11 cellular contexts compared by ENCODE assay signal in genomic region chr10:7445474-7446135, GRCh38. TPM values are rescaled to one million over a fixed set of nuclear protein-coding genes. Genes with fewer than 3 reads are reported as not detected.
DNase-seq lines count a peak whose midpoint lies in the region; ATAC-seq and TF ChIP-seq lines count a peak whose summit lies in the region.
"Had no signal": no experiment of that assay in that cellular context is flagged by ENCODE, and none has a peak within 500 bp of the region (broad histone marks: within the 10 kb centered on the region; RNA-seq: fewer than 3 reads in every experiment).

No MANE protein-coding gene starts in this region.

- peak overlapping the region in 14 of 59 donors; percentile 44 to 71 (median 55) for H3K4me3 ChIP-seq in dorsolateral prefrontal cortex
- H3K4me3 ChIP-seq: tibial artery had no signal

- DNase-seq in dorsolateral prefrontal cortex = peak in 1 of 10 donors; percentile 23
- DNase-seq in natural killer cell treated with Interleukin-12 subunit alpha and Interleukin-12 subunit beta and Interleukin-15 and Interleukin-18, amount 100 ng/mL, for 72 hours (ENCODE audit: low spot score) = no peak
- no peak for DNase-seq in NCI-H1048 (lab: John Stamatoyannopoulos, UW)
- no peak for DNase-seq in glutamatergic neuron
- DNase-seq in activated gamma-delta T cell (lab: John Stamatoyannopoulos, UW) = no peak
- DNase-seq: activated CD4-positive, alpha-beta T cell treated with anti-CD3 and anti-CD28 coated beads for 4 hours; CD4-positive, alpha-beta memory T cell; tibial artery had no signal

- ATAC-seq in GM18498 (IDR thresholded peaks at IDR 0.05; ENCODE audit: unreplicated experiment) (peak; percentile 82), GM21423 (IDR thresholded peaks at IDR 0.05; ENCODE audit: unreplicated experiment) (peak; percentile 70), HG03175 (IDR thresholded peaks at IDR 0.05; ENCODE audit: unreplicated experiment) (peak; percentile 87)
- no peak for ATAC-seq in natural killer cell treated with Interleukin-12 subunit alpha and Interleukin-12 subunit beta and Interleukin-15 and Interleukin-18, amount 100 ng/mL, for 72 hours

- H3K27me3 Mint-ChIP-seq in natural killer cell treated with Interleukin-12 subunit alpha and Interleukin-12 subunit beta and Interleukin-15 and Interleukin-18, amount 100 ng/mL, for 72 hours = peaks cover 2 to 7% of the 10 kb centered on the region in 2 donors
- H3K27me3 Mint-ChIP-seq in glutamatergic neuron (ENCODE audit: unreplicated experiment) = peaks cover 5% of the 10 kb centered on the region

- H3K9me3 Mint-ChIP-seq in natural killer cell treated with Interleukin-12 subunit alpha and Interleukin-12 subunit beta and Interleukin-15 and Interleukin-18, amount 100 ng/mL, for 72 hours = peaks cover 6% of the 10 kb centered on the region
- peaks cover 4% of the 10 kb centered on the region for H3K9me3 Mint-ChIP-seq in glutamatergic neuron (ENCODE audit: unreplicated experiment)

- peaks cover 5% of the 10 kb centered on the region for H3K36me3 Mint-ChIP-seq in natural killer cell treated with Interleukin-12 subunit alpha and Interleukin-12 subunit beta and Interleukin-15 and Interleukin-18, amount 100 ng/mL, for 72 hours
- H3K36me3 Mint-ChIP-seq in glutamatergic neuron (ENCODE audit: unreplicated experiment) = peaks cover 19% of the 10 kb centered on the region

- no peak overlapping the region for H3K27ac Mint-ChIP-seq in natural killer cell treated with Interleukin-12 subunit alpha and Interleukin-12 subunit beta and Interleukin-15 and Interleukin-18, amount 100 ng/mL, for 72 hours
- H3K27ac Mint-ChIP-seq in glutamatergic neuron (ENCODE audit: unreplicated experiment) = no peak overlapping the region
- H3K27ac Mint-ChIP-seq: CD4-positive, alpha-beta memory T cell had no signal

- H3K4me1 Mint-ChIP-seq in natural killer cell treated with Interleukin-12 subunit alpha and Interleukin-12 subunit beta and Interleukin-15 and Interleukin-18, amount 100 ng/mL, for 72 hours (ENCODE audit: low read depth in 2 of 2) = peaks cover 0 to 6% of the 10 kb centered on the region in 2 donors
- H3K4me1 Mint-ChIP-seq in glutamatergic neuron (ENCODE audit: low read depth, unreplicated experiment) = peaks cover 3% of the 10 kb centered on the region

- TF ChIP-seq CTCF in dorsolateral prefrontal cortex (IDR thresholded peaks at IDR 0.05 in 54 of 56, conservative IDR thresholded peaks at IDR 0.05 in 2 of 56; ENCODE audit: low read depth in 1 of 56, partially characterized antibody in 56 of 56) (peak in 1 of 56 donors; percentile 1), glutamatergic neuron (IDR thresholded peaks at IDR 0.05; ENCODE audit: partially characterized antibody, unreplicated experiment) (no peak)

- peak overlapping the region in 55 of 59 donors; percentile 18 to 91 (median 82) for H3K27ac ChIP-seq in dorsolateral prefrontal cortex
- H3K27ac ChIP-seq: tibial artery had no signal

- intact Hi-C loops in dorsolateral prefrontal cortex (cut with DNase I) = no loop called here

- H3K4me3 Mint-ChIP-seq in natural killer cell treated with Interleukin-12 subunit alpha and Interleukin-12 subunit beta and Interleukin-15 and Interleukin-18, amount 100 ng/mL, for 72 hours = no peak overlapping the region
- H3K4me3 Mint-ChIP-seq in glutamatergic neuron (ENCODE audit: unreplicated experiment) = no peak overlapping the region
- H3K4me3 Mint-ChIP-seq: CD4-positive, alpha-beta memory T cell had no signal

- H3K27me3 ChIP-seq in dorsolateral prefrontal cortex = peaks cover 0 to 8% (median 0%) of the 10 kb centered on the region in 45 donors

RNA-seq across cellular contexts. Expression of gene SFMBT2, which starts 34.8 kb away (rescaled TPM):
- total RNA-seq in dorsolateral prefrontal cortex (10 to 100 TPM; 14.7 to 38.1 (median 24.3) TPM), glutamatergic neuron (ENCODE audit: unreplicated experiment) (9.1 TPM)
- 100 to 1,000 TPM in 1 of 2 donors, 10 to 100 TPM in 1; 94.9 to 101 TPM for total RNA-seq in natural killer cell treated with Interleukin-12 subunit alpha and Interleukin-12 subunit beta and Interleukin-15 and Interleukin-18, amount 100 ng/mL, for 72 hours

Comparison
In these comparisons a context has a peak if more than half of its experiments do, and no peak if none do; other contexts are left out.
1. ATAC-seq: peak in GM18498 (single experiment), GM21423 (single experiment) and HG03175 (single experiment); none in natural killer cell treated with Interleukin-12 subunit alpha and Interleukin-12 subunit beta and Interleukin-15 and Interleukin-18, amount 100 ng/mL, for 72 hours (0 of 2).